ENCODE assay signal across 2 cellular contexts in genomic region chr1:235068155-235069121, GRCh38.
TF ChIP-seq lines count a peak whose summit lies in the region.

No MANE protein-coding gene starts in this region.

TF ChIP-seq in K562, 482 proteins besides CTCF, POLR2A, EP300 and RAD21 (continued from another document and continues in another):
- no peak for TF ChIP-seq E2F4 (CRISPR knock-in tag; IDR thresholded peaks at IDR 0.05; ENCODE audit: low read depth)
- TF ChIP-seq HOXB6 (CRISPR knock-in tag; IDR thresholded peaks at IDR 0.05; ENCODE audit: borderline replicate concordance) = no peak
- no peak for TF ChIP-seq ZNF518B (CRISPR knock-in tag; IDR thresholded peaks at IDR 0.05)
- peak; percentile 8; the same call in 1 of the 2 replicates for TF ChIP-seq ATF3 (IDR thresholded peaks at IDR 0.05)
- no peak for TF ChIP-seq ATF3 (CRISPR knock-in tag; conservative IDR thresholded peaks at IDR 0.05)
- no peak for TF ChIP-seq RBM17 (IDR thresholded peaks at IDR 0.05; ENCODE audit: borderline replicate concordance, low read depth, low read length)
- peak; percentile 49; the same call in 1 of the 2 replicates for TF ChIP-seq SMARCA5 (IDR thresholded peaks at IDR 0.05)
- TF ChIP-seq ZNF134 (CRISPR knock-in tag; conservative IDR thresholded peaks at IDR 0.05) = no peak
- TF ChIP-seq FOSL1 (tag; conservative IDR thresholded peaks at IDR 0.05) = peak; percentile 74
- TF ChIP-seq CBX5 (IDR thresholded peaks at IDR 0.05; ENCODE audit: borderline replicate concordance, low read depth) = no peak
- TF ChIP-seq MBD2 (IDR thresholded peaks at IDR 0.05; ENCODE audit: borderline replicate concordance, low read depth) = 0 out of 2 replicates have a peak, but pooled peaks have one; percentile 26
- no peak for TF ChIP-seq TFAM (CRISPR knock-in tag; conservative IDR thresholded peaks at IDR 0.05)
- 0 out of 2 replicates have a peak, but pooled peaks have one; percentile 23 for TF ChIP-seq TCF3 (CRISPR knock-in tag; IDR thresholded peaks at IDR 0.05)
- 0 out of 4 replicates have a peak, but pooled peaks of 1 of the 2 experiments have one; percentile 35 for TF ChIP-seq KDM1A (IDR thresholded peaks at IDR 0.05)
- no peak for TF ChIP-seq FOXJ2 (tag; IDR thresholded peaks at IDR 0.05)
- TF ChIP-seq ZNF740 (CRISPR knock-in tag; IDR thresholded peaks at IDR 0.05) = peak; percentile 14; the same call in 1 of the 2 replicates
- TF ChIP-seq ZNF740 (tag; IDR thresholded peaks at IDR 0.05) = no peak
- no peak for TF ChIP-seq CEBPG (CRISPR knock-in tag; IDR thresholded peaks at IDR 0.05)
- no peak; a peak in 1 of 4 replicates for TF ChIP-seq CEBPG (tag; conservative IDR thresholded peaks at IDR 0.05 in 1 of 2, IDR thresholded peaks at IDR 0.05 in 1 of 2)
- no peak for TF ChIP-seq ZNF551 (CRISPR knock-in tag; IDR thresholded peaks at IDR 0.05)
- TF ChIP-seq ZNF354B (CRISPR knock-in tag; IDR thresholded peaks at IDR 0.05) = no peak
- no peak for TF ChIP-seq ZNF444 (CRISPR knock-in tag; IDR thresholded peaks at IDR 0.05)
- TF ChIP-seq L3MBTL2 (IDR thresholded peaks at IDR 0.05) = no peak
- TF ChIP-seq SMARCE1 (IDR thresholded peaks at IDR 0.05) = peak; percentile 63; the same call in 1 of the 2 replicates

TF ChIP-seq in HepG2, 621 proteins besides CTCF, POLR2A, EP300 and RAD21 (continued from another document and continues in another):
- TF ChIP-seq HMGXB4 (CRISPR knock-in tag; IDR thresholded peaks at IDR 0.05; ENCODE audit: borderline replicate concordance in 1 of 2, low read depth in 1 of 2) (peak in 1 of 2 experiments; percentile 58; a peak in 1 of 4 replicates), SP140L (CRISPR knock-in tag; IDR thresholded peaks at IDR 0.05; ENCODE audit: borderline replicate concordance) (no peak), ZNF782 (CRISPR knock-in tag; IDR thresholded peaks at IDR 0.05; ENCODE audit: borderline replicate concordance) (no peak), DMTF1 (CRISPR knock-in tag; IDR thresholded peaks at IDR 0.05) (no peak), U2AF1 (optimal IDR thresholded peaks at IDR 0.05; ENCODE audit: low read depth, low read length) (no peak), ZEB1 (IDR thresholded peaks at IDR 0.05; ENCODE audit: insufficient replicate concordance, low read depth) (no peak), CBX5 (CRISPR knock-in tag; IDR thresholded peaks at IDR 0.05; ENCODE audit: borderline replicate concordance) (no peak; the same call in 1 of the 2 replicates), HCFC1 (IDR thresholded peaks at IDR 0.05; ENCODE audit: low read depth, low read length) (no peak), ZNF3 (CRISPR knock-in tag; IDR thresholded peaks at IDR 0.05) (no peak), ZNF678 (CRISPR knock-in tag; IDR thresholded peaks at IDR 0.05) (no peak), ATM (IDR thresholded peaks at IDR 0.05; ENCODE audit: borderline replicate concordance) (no peak), ZNF773 (CRISPR knock-in tag; IDR thresholded peaks at IDR 0.05; ENCODE audit: borderline replicate concordance) (no peak), ZNF382 (CRISPR knock-in tag; IDR thresholded peaks at IDR 0.05; ENCODE audit: borderline replicate concordance) (no peak), ZBTB43 (CRISPR knock-in tag; conservative IDR thresholded peaks at IDR 0.05) (peak; percentile 78), ZNF547 (CRISPR knock-in tag; IDR thresholded peaks at IDR 0.05) (no peak), SKIL (CRISPR knock-in tag; IDR thresholded peaks at IDR 0.05; ENCODE audit: borderline replicate concordance) (peak; percentile 91), KDM3A (CRISPR knock-in tag; IDR thresholded peaks at IDR 0.05; ENCODE audit: low read depth) (peak; percentile 61; the same call in 1 of the 2 replicates), NFKB2 (CRISPR knock-in tag; IDR thresholded peaks at IDR 0.05; ENCODE audit: borderline replicate concordance) (no peak; the same call in 1 of the 2 replicates), GATAD2A (CRISPR knock-in tag; IDR thresholded peaks at IDR 0.05) (peak; percentile 96), CREB3 (CRISPR knock-in tag; IDR thresholded peaks at IDR 0.05) (no peak), ZNF800 (CRISPR knock-in tag; IDR thresholded peaks at IDR 0.05) (peak; percentile 75; the same call in 1 of the 2 replicates), FUBP1 (CRISPR knock-in tag; IDR thresholded peaks at IDR 0.05; ENCODE audit: borderline replicate concordance) (no peak), STAG1 (CRISPR knock-in tag; IDR thresholded peaks at IDR 0.05) (peak; percentile 46), ATF3 (CRISPR knock-in tag; IDR thresholded peaks at IDR 0.05) (peak; percentile 49; the same call in 1 of the 2 replicates), IRF2 (CRISPR knock-in tag; IDR thresholded peaks at IDR 0.05) (peak; percentile 81), REL (CRISPR knock-in tag; conservative IDR thresholded peaks at IDR 0.05) (no peak), GFI1 (CRISPR knock-in tag; IDR thresholded peaks at IDR 0.05; ENCODE audit: borderline replicate concordance) (peak; percentile 81), NCOR1 (IDR thresholded peaks at IDR 0.05; ENCODE audit: borderline replicate concordance, low read length) (no peak), SATB2 (CRISPR knock-in tag; IDR thresholded peaks at IDR 0.05) (no peak), ZFP36 (IDR thresholded peaks at IDR 0.05; ENCODE audit: borderline replicate concordance, low read depth, low read length, partially characterized antibody) (no peak), FOSL2 (CRISPR knock-in tag; IDR thresholded peaks at IDR 0.05) (peak; percentile 93), KLF15 (CRISPR knock-in tag; IDR thresholded peaks at IDR 0.05; ENCODE audit: borderline replicate concordance) (no peak), ZNF276 (CRISPR knock-in tag; IDR thresholded peaks at IDR 0.05; ENCODE audit: low read depth) (no peak), ZNF430 (CRISPR knock-in tag; IDR thresholded peaks at IDR 0.05) (peak; percentile 63; the same call in 1 of the 2 replicates), ZNF350 (CRISPR knock-in tag; IDR thresholded peaks at IDR 0.05; ENCODE audit: borderline replicate concordance, low read depth) (peak; percentile 67; the same call in 1 of the 2 replicates), HNRNPUL1 (IDR thresholded peaks at IDR 0.05; ENCODE audit: low read depth, low read length) (no peak), POLR2AphosphoS5 (IDR thresholded peaks at IDR 0.05; ENCODE audit: low read depth, low read length) (peak; percentile 64), ZNF205 (CRISPR knock-in tag; IDR thresholded peaks at IDR 0.05) (peak; percentile 9; the same call in 1 of the 2 replicates), ZZZ3 (CRISPR knock-in tag; IDR thresholded peaks at IDR 0.05; ENCODE audit: borderline replicate concordance) (no peak)
